ENCODE assay signal across 19 cellular contexts in genomic region chr1:21736876-21737275, GRCh38. TPM values are rescaled to one million over a fixed set of nuclear protein-coding genes. Genes with fewer than 3 reads are reported as not detected.
A peak's percentile ranks its signal among the peaks of the same experiment; 100 is the strongest.
DNase-seq lines count a peak whose midpoint lies in the region; ATAC-seq, FAIRE-seq and TF ChIP-seq lines count a peak whose summit lies in the region.
"Had no signal": no experiment of that assay in that cellular context is flagged by ENCODE, and none has a peak within 500 bp of the region (broad histone marks: within the 10 kb centered on the region; RNA-seq: fewer than 3 reads in every experiment).

No MANE protein-coding gene starts in this region.

- POLR2A ChIA-PET in activated CD4-positive, alpha-beta T cell treated with anti-CD3 and anti-CD28 coated beads, Interleukin-2, amount 10 ng/mL, durations not matched to agents 7 days and 5 days (lab: Charles Lee), result no interaction called here

- H3K27ac Mint-ChIP-seq in activated CD4-positive, alpha-beta T cell treated with anti-CD3 and anti-CD28 coated beads, Interleukin-2, amount 10 ng/mL, durations not matched to agents 7 days and 5 days, result no peak overlapping the region
- H3K27ac Mint-ChIP-seq: CD4-positive, alpha-beta T cell had no signal

- peak; percentile 26 for FAIRE-seq in keratinocyte (lab: Jason Lieb, UNC)
- FAIRE-seq: H54, RCC 7860 had no signal

- dilution Hi-C loops in keratinocyte (cut with MboI; ENCODE audit: extremely low pct_ligation_motif_present, low sequenced_read_pairs), result no loop called here

- H3K4me2 ChIP-seq in keratinocyte (ENCODE audit: control insufficient read depth, extremely low read depth, insufficient read depth, low read depth, low read length), result no peak overlapping the region

- H3K4me3 ChIP-seq in keratinocyte (ENCODE audit: control insufficient read depth in 2 of 3, extremely low read depth in 1 of 3, insufficient read depth in 2 of 3, low read depth in 1 of 3, low read length in 3 of 3) (no peak overlapping the region), ascending aorta (no peak overlapping the region)

- H3K4me3 Mint-ChIP-seq in activated CD4-positive, alpha-beta T cell treated with anti-CD3 and anti-CD28 coated beads, Interleukin-2, amount 10 ng/mL, durations not matched to agents 7 days and 5 days, result no peak overlapping the region
- H3K4me3 Mint-ChIP-seq: CD4-positive, alpha-beta T cell had no signal

- H3K4me1 Mint-ChIP-seq in activated CD4-positive, alpha-beta T cell treated with anti-CD3 and anti-CD28 coated beads, Interleukin-2, amount 10 ng/mL, durations not matched to agents 7 days and 5 days, result peaks cover 15% of the 10 kb centered on the region

- intact Hi-C loops in ascending aorta (cut with DNase I), result no loop called here

- CTCF ChIA-PET in activated CD4-positive, alpha-beta T cell treated with anti-CD3 and anti-CD28 coated beads, Interleukin-2, amount 10 ng/mL, durations not matched to agents 7 days and 5 days (lab: Charles Lee), result no interaction called here

- H4K20me1 ChIP-seq in keratinocyte (ENCODE audit: control insufficient read depth, extremely low read depth, insufficient read depth, low read length), result no peaks in the 10 kb centered on the region

- H3K4me1 ChIP-seq in keratinocyte (ENCODE audit: control insufficient read depth, extremely low read depth, insufficient read depth, low read length), result no peaks in the 10 kb centered on the region
- no peaks in the 10 kb centered on the region for H3K4me1 ChIP-seq in ascending aorta

- H3K27ac ChIP-seq in keratinocyte (ENCODE audit: control insufficient read depth, insufficient read depth, low read length), result no peak overlapping the region
- no peak overlapping the region for H3K27ac ChIP-seq in ascending aorta

- TF ChIP-seq CTCF in keratinocyte (optimal IDR thresholded peaks at IDR 0.05 in 1 of 3, IDR thresholded peaks at IDR 0.05 in 1 of 3, conservative IDR thresholded peaks at IDR 0.05 in 1 of 3; ENCODE audit: extremely low read depth in 1 of 3, insufficient read depth in 2 of 3, low read length in 3 of 3) (no peak), ascending aorta (IDR thresholded peaks at IDR 0.05) (no peak)

- ATAC-seq in HG02623 (IDR thresholded peaks at IDR 0.05; ENCODE audit: unreplicated experiment), result no peak

- no peak overlapping the region for H3K9ac ChIP-seq in keratinocyte (ENCODE audit: control insufficient read depth, extremely low read depth, insufficient read depth, low read length)

- H3K36me3 ChIP-seq in keratinocyte (ENCODE audit: control insufficient read depth in 2 of 2, extremely low read depth in 1 of 2, insufficient read depth in 2 of 2, low read length in 2 of 2) (peaks cover 4 to 9% of the 10 kb centered on the region in 2 experiments), ascending aorta (peaks cover 37 to 53% of the 10 kb centered on the region in 2 donors)

- no peaks in the 10 kb centered on the region for H3K27me3 ChIP-seq in keratinocyte (ENCODE audit: control insufficient read depth, extremely low read depth, insufficient read depth, low read length)
- no peaks in the 10 kb centered on the region for H3K27me3 ChIP-seq in ascending aorta

- no peak overlapping the region for H2AFZ ChIP-seq in keratinocyte (ENCODE audit: control insufficient read depth, low read length)

- peak; percentile 15 for DNase-seq in activated CD4-positive, alpha-beta T cell treated with anti-CD3 and anti-CD28 coated beads for 48 hours
- DNase-seq in activated CD4-positive, alpha-beta T cell treated with anti-CD3 and anti-CD28 coated beads, Interleukin-2, amount 10 ng/mL, durations not matched to agents 7 days and 5 days, result no peak
- peak; percentile 4 for DNase-seq in stimulated activated CD4-positive, alpha-beta T cell treated with anti-CD3 and anti-CD28 coated beads, Interleukin-1b, Interleukin-23, amount 100 ng/mL, for 48 hours
- DNase-seq in stimulated activated CD4-positive, alpha-beta T cell treated with anti-CD3 and anti-CD28 coated beads, Interleukin-2, amount 100 ng/mL, for 48 hours, result no peak
- DNase-seq in keratinocyte (ENCODE audit: low read depth, low spot score), result no peak
- DNase-seq in ascending aorta (ENCODE audit: low spot score in 2 of 2), result no peak
- DNase-seq in effector CD4-positive, alpha-beta T cell, result no peak
- DNase-seq: CD4-positive, alpha-beta T cell; DMS153; GDM1; KG1; MV-4-11; NCI-H1694 treated with DMSO at 0.1 percent for 48 hours; NCI-H510A; NCI-H748 treated with DMSO at 0.1 percent for 48 hours; NK-92 treated with Interleukin-12 subunit alpha and Interleukin-12 subunit beta, amount 100 ng/mL, for 24 hours had no signal

- no peaks in the 10 kb centered on the region for H3K79me2 ChIP-seq in keratinocyte (ENCODE audit: control insufficient read depth, insufficient read depth, low read length)

- peaks cover 28% of the 10 kb centered on the region for H3K36me3 Mint-ChIP-seq in activated CD4-positive, alpha-beta T cell treated with anti-CD3 and anti-CD28 coated beads, Interleukin-2, amount 10 ng/mL, durations not matched to agents 7 days and 5 days (ENCODE audit: low read depth)

- peaks cover 3% of the 10 kb centered on the region for H3K9me1 ChIP-seq in keratinocyte (ENCODE audit: control insufficient read depth, extremely low read depth, insufficient read depth, low read length)

- no peaks in the 10 kb centered on the region for H3K9me3 ChIP-seq in keratinocyte (ENCODE audit: control insufficient read depth, low read depth, low read length)
- H3K9me3 ChIP-seq in ascending aorta, result no peaks in the 10 kb centered on the region

- H3K9me3 Mint-ChIP-seq in activated CD4-positive, alpha-beta T cell treated with anti-CD3 and anti-CD28 coated beads, Interleukin-2, amount 10 ng/mL, durations not matched to agents 7 days and 5 days, result no peaks in the 10 kb centered on the region
- H3K9me3 Mint-ChIP-seq: CD4-positive, alpha-beta T cell had no signal

- no peaks in the 10 kb centered on the region for H3K27me3 Mint-ChIP-seq in activated CD4-positive, alpha-beta T cell treated with anti-CD3 and anti-CD28 coated beads, Interleukin-2, amount 10 ng/mL, durations not matched to agents 7 days and 5 days
- H3K27me3 Mint-ChIP-seq: CD4-positive, alpha-beta T cell had no signal

RNA-seq across cellular contexts. Expression of gene USP48, which starts 46.1 kb away (rescaled TPM):
- 10 to 100 TPM; 70.9 to 80.6 TPM for total RNA-seq in activated CD4-positive, alpha-beta T cell treated with anti-CD3 and anti-CD28 coated beads, Interleukin-2, amount 10 ng/mL, durations not matched to agents 7 days and 5 days
- 18.7 to 33.0 TPM (median 21.6 TPM) in 3 replicates for polyA plus RNA-seq in keratinocyte
- 74.6 TPM for polyA plus RNA-seq in keratinocyte (2011; ENCODE audit: low read depth)
- 15.2 and 25.4 TPM in 2 replicates for polyA plus RNA-seq in keratinocyte (2011; cell fraction: cytosol; rRNA removed)
- 42.1 and 55.7 TPM in 2 replicates for polyA plus RNA-seq in keratinocyte (2011; cell fraction: nucleus; rRNA removed)
- 19.4 and 27.4 TPM in 2 replicates for polyA plus RNA-seq in keratinocyte (2012; ENCODE audit: low replicate concordance)
- polyA minus RNA-seq in keratinocyte, result 8.3 to 51.5 TPM (median 20.0 TPM) in 3 replicates
- 15.9 TPM for polyA minus RNA-seq in keratinocyte (2011; cell fraction: cytosol; rRNA and poly(A)+ RNA removed)
- polyA minus RNA-seq in keratinocyte (2011; cell fraction: nucleus; rRNA and poly(A)+ RNA removed), result 23.8 and 64.5 TPM in 2 replicates
- 41.3 TPM for total RNA-seq in ascending aorta

Comparison
In these comparisons a context has a peak if more than half of its experiments do, and no peak if none do; other contexts are left out.
1. DNase-seq: peak in activated CD4-positive, alpha-beta T cell treated with anti-CD3 and anti-CD28 coated beads for 48 hours (single experiment) and stimulated activated CD4-positive, alpha-beta T cell treated with anti-CD3 and anti-CD28 coated beads, Interleukin-1b, Interleukin-23, amount 100 ng/mL, for 48 hours (single experiment); none in activated CD4-positive, alpha-beta T cell treated with anti-CD3 and anti-CD28 coated beads, Interleukin-2, amount 10 ng/mL, durations not matched to agents 7 days and 5 days (single experiment), stimulated activated CD4-positive, alpha-beta T cell treated with anti-CD3 and anti-CD28 coated beads, Interleukin-2, amount 100 ng/mL, for 48 hours (0 of 2), keratinocyte (single experiment), ascending aorta (0 of 2) and effector CD4-positive, alpha-beta T cell (single experiment).